In genomic region chr9:132555528-132555927, GRCh38 we compare ENCODE assay signal across 31 cellular contexts. TPM values are rescaled to one million over a fixed set of nuclear protein-coding genes. Genes with fewer than 3 reads are reported as not detected.
"Had no signal": no experiment of that assay in that cellular context is flagged by ENCODE, and none has a peak within 500 bp of the region (broad histone marks: within the 10 kb centered on the region; RNA-seq: fewer than 3 reads in every experiment).

No MANE protein-coding gene starts in this region.

- FAIRE-seq: islet of Langerhans, kidney had no signal

- H3K27ac Mint-ChIP-seq: immature natural killer cell; naive thymus-derived CD4-positive, alpha-beta T cell; natural killer cell treated with Interleukin-12 subunit alpha and Interleukin-12 subunit beta and Interleukin-15 and Interleukin-18, amount 100 ng/mL, for 72 hours; progenitor cell of endocrine pancreas; stimulated activated naive B cell treated with anti-CD40 and anti-IgM and Interleukin-4, amounts not matched to agents 10 μg/mL and 1 μg/mL and 100 μg/mL, for 72 hours; stimulated activated naive CD8-positive, alpha-beta T cell treated with anti-CD3 and anti-CD28 coated beads, Interleukin-15, Interleukin-2, amounts not matched to agents 100 ng/mL and 50 ng/mL, for 24 hours had no signal

- H3K4me3 ChIP-seq: heart left ventricle, left ventricle myocardium inferior, lung, mucosa of descending colon, ovary, right atrium auricular region, skin epidermis, suprapubic skin, thoracic aorta, tibial artery, upper lobe of right lung, vagina had no signal

- H3K27ac ChIP-seq: heart left ventricle, left ventricle myocardium inferior, ovary, right atrium auricular region, skin epidermis, suprapubic skin, thoracic aorta, tibial artery, upper lobe of right lung, vagina had no signal

- H3K4me1 Mint-ChIP-seq: immature natural killer cell; naive thymus-derived CD4-positive, alpha-beta T cell; stimulated activated naive B cell treated with anti-CD40 and anti-IgM and Interleukin-4, amounts not matched to agents 10 μg/mL and 1 μg/mL and 100 μg/mL, for 72 hours had no signal

- H3K27me3 ChIP-seq: ovary, right atrium auricular region, upper lobe of right lung, vagina had no signal

- DNase-seq: hypothalamus; immature natural killer cell; kidney; left colon; left ventricle myocardium inferior; mesendoderm; midbrain; mucosa of descending colon; naive thymus-derived CD4-positive, alpha-beta T cell; ovary; stimulated activated CD4-positive, alpha-beta T cell treated with anti-CD3 and anti-CD28 coated beads, Interleukin-12 subunit alpha, Interleukin-12 subunit beta, amount 100 ng/mL, for 4 hours; stimulated activated CD4-positive, alpha-beta T cell treated with anti-CD3 and anti-CD28 coated beads, Interleukin-15, amount 100 ng/mL, for 24 hours; stimulated activated CD4-positive, alpha-beta T cell treated with anti-CD3 and anti-CD28 coated beads, Interleukin-2, amount 100 ng/mL, for 24 hours; stimulated activated CD4-positive, alpha-beta T cell treated with anti-CD3 and anti-CD28 coated beads, Interleukin-4, amount 100 ng/mL, for 1 hour; stimulated activated naive B cell treated with anti-CD40 and anti-IgM and Interleukin-4, amounts not matched to agents 10 μg/mL and 1 μg/mL and 100 μg/mL, for 72 hours; tibial artery; trophoblast cell; upper lobe of right lung had no signal

- H3K4me3 Mint-ChIP-seq: immature natural killer cell; naive thymus-derived CD4-positive, alpha-beta T cell; natural killer cell treated with Interleukin-12 subunit alpha and Interleukin-12 subunit beta and Interleukin-15 and Interleukin-18, amount 100 ng/mL, for 72 hours; stimulated activated naive B cell treated with anti-CD40 and anti-IgM and Interleukin-4, amounts not matched to agents 10 μg/mL and 1 μg/mL and 100 μg/mL, for 72 hours; stimulated activated naive CD8-positive, alpha-beta T cell treated with anti-CD3 and anti-CD28 coated beads, Interleukin-15, Interleukin-2, amounts not matched to agents 100 ng/mL and 50 ng/mL, for 24 hours had no signal

- H3K9me3 Mint-ChIP-seq: natural killer cell treated with Interleukin-12 subunit alpha and Interleukin-12 subunit beta and Interleukin-15 and Interleukin-18, amount 100 ng/mL, for 72 hours; stimulated activated naive CD8-positive, alpha-beta T cell treated with anti-CD3 and anti-CD28 coated beads, Interleukin-15, Interleukin-2, amounts not matched to agents 100 ng/mL and 50 ng/mL, for 24 hours had no signal

- H3K36me3 Mint-ChIP-seq: immature natural killer cell; natural killer cell treated with Interleukin-12 subunit alpha and Interleukin-12 subunit beta and Interleukin-15 and Interleukin-18, amount 100 ng/mL, for 72 hours had no signal

- H3K9me3 ChIP-seq: left ventricle myocardium inferior, mucosa of descending colon, ovary, right atrium auricular region, suprapubic skin, thoracic aorta, tibial artery, upper lobe of right lung, vagina had no signal

- H3K36me3 ChIP-seq: heart left ventricle, left ventricle myocardium inferior, ovary, right atrium auricular region, suprapubic skin, thoracic aorta, tibial artery, upper lobe of right lung, vagina had no signal

- H3K4me1 ChIP-seq: suprapubic skin, tibial artery, upper lobe of right lung, vagina had no signal

- ATAC-seq: heart left ventricle; left colon; mucosa of descending colon; naive thymus-derived CD4-positive, alpha-beta T cell; natural killer cell treated with Interleukin-12 subunit alpha and Interleukin-12 subunit beta and Interleukin-15 and Interleukin-18, amount 100 ng/mL, for 72 hours; sciatic nerve; stimulated activated naive B cell treated with anti-CD40 and anti-IgM and Interleukin-4, amounts not matched to agents 10 μg/mL and 1 μg/mL and 100 μg/mL, for 72 hours; upper lobe of right lung had no signal

RNA-seq across cellular contexts. Expression of gene BARHL1, which starts 26.9 kb away (rescaled TPM):
- polyA plus RNA-seq: heart left ventricle; immature natural killer cell; lung; naive thymus-derived CD4-positive, alpha-beta T cell; neural cell; ovary had no signal
